In genomic region chr3:184016820-184017671, GRCh38 we compare ENCODE assay signal across 1 cellular context.
TF ChIP-seq lines count a peak whose summit lies in the region.

No MANE protein-coding gene starts in this region.

TF ChIP-seq in K562, 482 proteins besides CTCF, POLR2A, EP300 and RAD21 (continued from another document and continues in another):
- peak; percentile 46; the same call in 1 of the 2 replicates for TF ChIP-seq ZBTB33 (CRISPR knock-in tag; IDR thresholded peaks at IDR 0.05)
- TF ChIP-seq CREB3L1 (IDR thresholded peaks at IDR 0.05; ENCODE audit: borderline replicate concordance, low read depth), result 0 out of 2 replicates have a peak, but pooled peaks have one; percentile 6
- TF ChIP-seq SRSF3 (IDR thresholded peaks at IDR 0.05; ENCODE audit: insufficient read depth, low read length), result no peak
- TF ChIP-seq ZKSCAN3 (CRISPR knock-in tag; IDR thresholded peaks at IDR 0.05), result no peak
- peak; percentile 39; the same call in 1 of the 2 replicates for TF ChIP-seq ZNF263 (CRISPR knock-in tag; IDR thresholded peaks at IDR 0.05; ENCODE audit: borderline replicate concordance)
- no peak for TF ChIP-seq MEF2D (tag; conservative IDR thresholded peaks at IDR 0.05; ENCODE audit: low read depth)
- TF ChIP-seq SAFB (IDR thresholded peaks at IDR 0.05; ENCODE audit: borderline replicate concordance, low read depth, low read length), result peak; percentile 96
- 0 out of 2 replicates have a peak, but pooled peaks have one; percentile 40 for TF ChIP-seq ELF2 (CRISPR knock-in tag; IDR thresholded peaks at IDR 0.05)
- TF ChIP-seq AFF4 (CRISPR knock-in tag; IDR thresholded peaks at IDR 0.05), result no peak
- TF ChIP-seq ERF (CRISPR knock-in tag; IDR thresholded peaks at IDR 0.05), result peak; percentile 64; the same call in 1 of the 2 replicates
- TF ChIP-seq MTA3 (IDR thresholded peaks at IDR 0.05; ENCODE audit: borderline replicate concordance), result peak; percentile 66; the same call in 1 of the 2 replicates
- peak; percentile 71 for TF ChIP-seq L3MBTL2 (IDR thresholded peaks at IDR 0.05)
- TF ChIP-seq STAG1 (CRISPR knock-in tag; IDR thresholded peaks at IDR 0.05; ENCODE audit: borderline replicate concordance), result peak; percentile 53; the same call in 1 of the 2 replicates
- TF ChIP-seq SNAPC5 (CRISPR knock-in tag; IDR thresholded peaks at IDR 0.05), result no peak
- TF ChIP-seq ZNF589 (CRISPR knock-in tag; IDR thresholded peaks at IDR 0.05; ENCODE audit: low read depth), result peak; percentile 10; the same call in 1 of the 2 replicates
- TF ChIP-seq KLF1 (tag; IDR thresholded peaks at IDR 0.05), result peak; percentile 43; the same call in 1 of the 2 replicates
- TF ChIP-seq BCLAF1 (IDR thresholded peaks at IDR 0.05; ENCODE audit: borderline replicate concordance in 1 of 2, control insufficient read depth in 1 of 2, low read depth in 2 of 2, low read length in 1 of 2), result no peak
- TF ChIP-seq FOXK2 (conservative IDR thresholded peaks at IDR 0.05 in 1 of 2, IDR thresholded peaks at IDR 0.05 in 1 of 2; ENCODE audit: low read depth in 2 of 2), result peak; percentile 18 to 42; a peak in 1 of 4 replicates
- peak; percentile 39 for TF ChIP-seq FUS (optimal IDR thresholded peaks at IDR 0.05; ENCODE audit: low read depth, low read length)
- TF ChIP-seq DEAF1 (CRISPR knock-in tag; IDR thresholded peaks at IDR 0.05), result peak; percentile 68
- no peak for TF ChIP-seq SNRNP70 (optimal IDR thresholded peaks at IDR 0.05; ENCODE audit: low read depth, low read length)
- no peak for TF ChIP-seq MYC (IDR thresholded peaks at IDR 0.05; ENCODE audit: low read depth, low read length)
- TF ChIP-seq MYC (CRISPR knock-in tag; IDR thresholded peaks at IDR 0.05; ENCODE audit: borderline replicate concordance, low read depth), result no peak
- TF ChIP-seq SNIP1 (IDR thresholded peaks at IDR 0.05; ENCODE audit: low read depth), result no peak
- no peak for TF ChIP-seq SREBF1 (IDR thresholded peaks at IDR 0.05; ENCODE audit: borderline replicate concordance, low read depth, low read length)
- TF ChIP-seq YY1 (IDR thresholded peaks at IDR 0.05; ENCODE audit: borderline replicate concordance in 1 of 3, control insufficient read depth in 1 of 3, extremely low read depth in 1 of 3, insufficient read depth in 3 of 3, insufficient read length in 1 of 3, insufficient replicate concordance in 2 of 3, low read depth in 1 of 3, low read length in 2 of 3), result peak in 1 of 3 experiments; percentile 42
- no peak for TF ChIP-seq ZBTB40 (IDR thresholded peaks at IDR 0.05)
- no peak for TF ChIP-seq ZBTB40 (CRISPR knock-in tag; IDR thresholded peaks at IDR 0.05)
